Comparison of ENCODE assay signal across 26 cellular contexts in genomic region chr19:45739498-45740439, GRCh38. TPM values are rescaled to one million over a fixed set of nuclear protein-coding genes. Genes with fewer than 3 reads are reported as not detected.
DNase-seq lines count a peak whose midpoint lies in the region; ATAC-seq, FAIRE-seq and TF ChIP-seq lines count a peak whose summit lies in the region.
"Had no signal": no experiment of that assay in that cellular context is flagged by ENCODE, and none has a peak within 500 bp of the region (broad histone marks: within the 10 kb centered on the region; RNA-seq: fewer than 3 reads in every experiment).

No MANE protein-coding gene starts in this region.

- TF ChIP-seq POLR2A in GM12878 (IDR thresholded peaks at IDR 0.05; ENCODE audit: low read depth, low read length) = no peak

- no peak overlapping the region for H3K9ac ChIP-seq in GM12878 (ENCODE audit: control insufficient read depth, insufficient read depth, low read length)
- H3K9ac ChIP-seq: neural progenitor cell had no signal

- 65% methylated on average over 10 of the region's 10 CpGs for WGBS in GM12878 (ENCODE audit: insufficient coverage, insufficient replicate concordance, low lambda C conversion rate, missing lambda C conversion rate)

- FAIRE-seq in GM12878 (lab: Jason Lieb, UNC) = no peak

- H4K20me1 ChIP-seq in DOHH2 (ENCODE audit: control insufficient read depth, insufficient read depth, low read depth, low read length) (no peaks in the 10 kb centered on the region), GM12878 (ENCODE audit: control insufficient read depth, insufficient read depth) (no peaks in the 10 kb centered on the region)

- H3K36me3 ChIP-seq in DOHH2 (ENCODE audit: control insufficient read depth, low read length) (no peaks in the 10 kb centered on the region), GM12878 (ENCODE audit: control insufficient read depth in 2 of 2, insufficient read depth in 2 of 2, low read length in 1 of 2) (no peaks in the 10 kb centered on the region)
- H3K36me3 ChIP-seq: esophagus squamous epithelium, left lung, neural progenitor cell, spleen had no signal

- ATAC-seq in GM12878 (peak; percentile 73), HG02642 (IDR thresholded peaks at IDR 0.05; ENCODE audit: poor library complexity, unreplicated experiment) (no peak)
- ATAC-seq: left lung had no signal

- no peaks in the 10 kb centered on the region for H3K9me2 ChIP-seq in DOHH2 (replicated peaks; ENCODE audit: control insufficient read depth, low read length)

- H3K9me3 ChIP-seq in DOHH2 (ENCODE audit: control insufficient read depth, insufficient read depth, low read length) (no peaks in the 10 kb centered on the region), GM12878 (replicated peaks; ENCODE audit: control insufficient read depth, insufficient read depth, low read length) (no peaks in the 10 kb centered on the region)
- H3K9me3 ChIP-seq: esophagus squamous epithelium, left lung, spleen had no signal

- SMC1A ChIA-PET in GM12878 (lab: Charles Lee; ENCODE audit: uncharacterized antibody, unreplicated experiment) = no interaction called here

- no peak overlapping the region for H3K4me3 ChIP-seq in DOHH2 (ENCODE audit: low read length)
- H3K4me3 ChIP-seq in GM12878 = no peak overlapping the region
- H3K4me3 ChIP-seq: esophagus squamous epithelium, left lung, neural progenitor cell, spleen had no signal

- H3K4me1 ChIP-seq in DOHH2 (ENCODE audit: control insufficient read depth, low read length) (no peaks in the 10 kb centered on the region), GM12878 (ENCODE audit: control insufficient read depth, insufficient read depth, low read length) (no peaks in the 10 kb centered on the region)
- H3K4me1 ChIP-seq: esophagus squamous epithelium, left lung, neural progenitor cell had no signal

- H3K27ac ChIP-seq in DOHH2 (ENCODE audit: low read depth, low read length) (no peak overlapping the region), GM12878 (ENCODE audit: control insufficient read depth, insufficient read depth) (no peak overlapping the region)
- H3K27ac ChIP-seq: esophagus squamous epithelium, left lung, neural progenitor cell, spleen had no signal

- no peak for TF ChIP-seq EP300 in GM12878 (IDR thresholded peaks at IDR 0.05; ENCODE audit: borderline replicate concordance in 1 of 2, control insufficient read depth in 1 of 2, low read depth in 2 of 2, low read length in 2 of 2)

- peak overlapping the region; percentile 10; the same call in 1 of the 2 replicates for H3K4me2 ChIP-seq in DOHH2 (ENCODE audit: low read length)
- no peak overlapping the region for H3K4me2 ChIP-seq in GM12878 (ENCODE audit: control insufficient read depth, insufficient read depth)
- H3K4me2 ChIP-seq: neural progenitor cell had no signal

- H3K79me2 ChIP-seq in DOHH2 (ENCODE audit: control insufficient read depth, low read length) (no peaks in the 10 kb centered on the region), GM12878 (ENCODE audit: control insufficient read depth, insufficient read depth, low read length) (no peaks in the 10 kb centered on the region)

- no peak for TF ChIP-seq RAD21 in GM12878 (IDR thresholded peaks at IDR 0.05; ENCODE audit: insufficient read depth, low read depth, low read length)

- H3K27me3 ChIP-seq in DOHH2 (ENCODE audit: control insufficient read depth, low read length) (peaks cover 5% of the 10 kb centered on the region; the same call in 1 of the 2 replicates), GM12878 (replicated peaks in 1 of 2; ENCODE audit: control insufficient read depth in 2 of 2, insufficient read depth in 2 of 2, low read length in 1 of 2) (peaks cover 0 to 2% of the 10 kb centered on the region in 2 experiments; a peak in 2 of 4 replicates)
- H3K27me3 ChIP-seq: neural progenitor cell had no signal

- no peaks in the 10 kb centered on the region for H3F3A ChIP-seq in DOHH2 (ENCODE audit: control insufficient read depth, insufficient read depth)

- intact Hi-C loops in GM12878 (cut with micrococcal nuclease; ENCODE audit: unreplicated experiment) = no loop called here

- peak; percentile 49 for DNase-seq in KBM-7
- DNase-seq in OCI-M1 (lab: John Stamatoyannopoulos, UW) = peak; percentile 90
- DNase-seq in GM12878 (ENCODE audit: low read depth, low spot score) = no peak
- DNase-seq in NCI-H2196 treated with DMSO at 0.1 percent for 48 hours (lab: John Stamatoyannopoulos, UW; ENCODE audit: unreplicated experiment) = no peak
- DNase-seq in activated CD4-positive, alpha-beta T cell treated with anti-CD3 and anti-CD28 coated beads for 4 hours = no peak
- no peak for DNase-seq in stimulated activated CD4-positive, alpha-beta T cell treated with anti-CD3 and anti-CD28 coated beads, Interleukin-4, amount 100 ng/mL, for 1 hour
- DNase-seq: activated CD4-positive, alpha-beta T cell treated with anti-CD3 and anti-CD28 coated beads, Interleukin-2, amount 10 ng/mL, durations not matched to agents 24 days and 14 days; activated CD8-positive, alpha-beta memory T cell treated with anti-CD3 and anti-CD28 coated beads, Interleukin-2, amount 50 U/mL, for 4 hours; activated effector memory CD4-positive, alpha-beta T cell treated with anti-CD3 and anti-CD28 coated beads, Interleukin-2, amount 50 U/mL, for 16 hours; amniotic stem cell; caudate nucleus; effector CD4-positive, alpha-beta T cell; esophagus squamous epithelium; GOT3; left lung; NCI-H1417; NCI-H2171 treated with DMSO at 0.1 percent for 48 hours; NCI-H774; Right ventricle myocardium superior; spleen; T1000 had no signal

- TF ChIP-seq CTCF in DOHH2 (IDR thresholded peaks at IDR 0.05; ENCODE audit: low read depth, low read length, poor library complexity, severe bottlenecking) = no peak
- TF ChIP-seq CTCF in GM12878 (IDR thresholded peaks at IDR 0.05 in 2 of 3, conservative IDR thresholded peaks at IDR 0.05 in 1 of 3; ENCODE audit: control insufficient read depth in 2 of 3, extremely low read depth in 1 of 3, insufficient read depth in 1 of 3, low read depth in 3 of 3, low read length in 3 of 3) = no peak

- in situ Hi-C loops in KBM-7 (cut with MboI; ENCODE audit: low pct_unique_long_range_greater_than_20kb, low sequenced_read_pairs) (no loop called here), GM12878 (cut with MboI) (no loop called here)

- CTCF ChIA-PET in GM12878 (lab: Yijun Ruan, JAX) = interaction anchor here (1.0 to 1.4 kb wide), 3 partner anchors 14 to 46 kb away, joined by 3 read pairs; partner anchors contain the start of gene SIX5

- RAD21 ChIA-PET in GM12878 (lab: Charles Lee; ENCODE audit: unreplicated experiment) = interaction anchor here (1.0 to 1.4 kb wide), 2 partner anchors 9 to 30 kb away, joined by 3 read pairs; partner anchors contain the start of genes FBXO46 and SIX5

- POLR2A ChIA-PET in GM12878 (lab: Charles Lee) = interaction anchor here (0.7 kb wide), 1 partner anchor 29 kb away, joined by 3 read pairs; the partner anchor contains the start of gene SIX5

- no peak overlapping the region for H2AFZ ChIP-seq in GM12878 (ENCODE audit: control insufficient read depth, low read depth, low read length)
- H2AFZ ChIP-seq: neural progenitor cell had no signal

- BruUV-seq in GM12878 (replicated peaks; lab: Mats Ljungman, UMichigan) = no TSS peak

RNA-seq across cellular contexts. Expression of gene MEIOSIN, which starts 6.5 kb away (rescaled TPM):
- not detected in 2 replicates for total RNA-seq in GM12878 (2013; cell fraction: nucleolus; rRNA removed)
- total RNA-seq in GM12878 (2014; rRNA removed) (0.11 and 0.17 TPM in 2 replicates), GM12878 (2014; rRNA removed; fragmentation: Illumina TruSeq; extraction: Trizol) (not detected in 2 replicates), GM12878 (2021) (not detected in 2 replicates)
- polyA plus RNA-seq in GM12878 (2011; ENCODE audit: low read depth) = not detected
- polyA plus RNA-seq in GM12878 (2011; rRNA removed) (0.04 and 0.11 TPM in 2 replicates), GM12878 (2014; fragmentation: Illumina TruSeq; extraction: Trizol) (0.06 TPM in 1 of 2 replicates, not detected in the other), GM12878 (2014; fragmentation: Nextera tagmentation; extraction: Ambion mirVana) (not detected), GM12878 (2014; rRNA removed) (0.04 and 0.05 TPM in 2 replicates), GM12878 (2016; fragmentation: Nextera tagmentation; extraction: Ambion mirVana) (under 1 TPM; 0.19 to 0.66 TPM)
- 0.15 and 0.17 TPM in 2 replicates for polyA plus RNA-seq in GM12878 (2011; cell fraction: cytosol; rRNA removed)
- 0.15 and 0.16 TPM in 2 replicates for polyA plus RNA-seq in GM12878 (2011; cell fraction: nucleus; rRNA removed)
- 0.07 and 0.08 TPM in 2 replicates for polyA plus RNA-seq in GM12878 (2012)
- polyA minus RNA-seq in GM12878 (2011; rRNA and poly(A)+ RNA removed) = 0.10 and 0.15 TPM in 2 replicates
- polyA minus RNA-seq in GM12878 (2011; cell fraction: cytosol; rRNA and poly(A)+ RNA removed) = not detected in 2 replicates
- not detected in 2 replicates for polyA minus RNA-seq in GM12878 (2011; cell fraction: nucleus; rRNA and poly(A)+ RNA removed)
- total RNA-seq: activated CD4-positive, alpha-beta T cell treated with anti-CD3 and anti-CD28 coated beads, Interleukin-2, amount 10 ng/mL, durations not matched to agents 24 days and 14 days; esophagus squamous epithelium; glomerular endothelial cell; left lung; Right ventricle myocardium superior; spleen; temporal lobe had no signal

RNA-seq across cellular contexts. Expression of gene FBXO46, which starts 9.1 kb away (rescaled TPM):
- 42.3 and 45.5 TPM in 2 replicates for total RNA-seq in GM12878 (2013; cell fraction: nucleolus; rRNA removed)
- total RNA-seq in GM12878 (2014; rRNA removed) (23.6 and 26.4 TPM in 2 replicates), GM12878 (2014; rRNA removed; fragmentation: Illumina TruSeq; extraction: Trizol) (8.3 and 11.0 TPM in 2 replicates), GM12878 (2021) (50.4 and 61.5 TPM in 2 replicates)
- 8.0 TPM for polyA plus RNA-seq in GM12878 (2011; ENCODE audit: low read depth)
- polyA plus RNA-seq in GM12878 (2011; rRNA removed) (4.3 and 5.9 TPM in 2 replicates), GM12878 (2014; fragmentation: Illumina TruSeq; extraction: Trizol) (11.3 and 17.2 TPM in 2 replicates), GM12878 (2014; fragmentation: Nextera tagmentation; extraction: Ambion mirVana) (1 to 10 TPM; 2.5 to 7.1 TPM), GM12878 (2014; rRNA removed) (25.3 and 31.3 TPM in 2 replicates), GM12878 (2016; fragmentation: Nextera tagmentation; extraction: Ambion mirVana) (10 to 100 TPM; 16.1 to 28.8 TPM)
- 10.1 and 12.8 TPM in 2 replicates for polyA plus RNA-seq in GM12878 (2011; cell fraction: cytosol; rRNA removed)
- 23.3 and 70.0 TPM in 2 replicates for polyA plus RNA-seq in GM12878 (2011; cell fraction: nucleus; rRNA removed)
- polyA plus RNA-seq in GM12878 (2012) = 20.2 and 20.5 TPM in 2 replicates
- 6.6 and 15.0 TPM in 2 replicates for polyA minus RNA-seq in GM12878 (2011; rRNA and poly(A)+ RNA removed)
- 9.8 and 11.3 TPM in 2 replicates for polyA minus RNA-seq in GM12878 (2011; cell fraction: cytosol; rRNA and poly(A)+ RNA removed)
- 5.2 and 19.3 TPM in 2 replicates for polyA minus RNA-seq in GM12878 (2011; cell fraction: nucleus; rRNA and poly(A)+ RNA removed)

RNA-seq across cellular contexts. Expression of gene SIX5, which starts 29.3 kb away (rescaled TPM):
- total RNA-seq in GM12878 (2013; cell fraction: nucleolus; rRNA removed) = 5.6 and 6.7 TPM in 2 replicates
- total RNA-seq in GM12878 (2014; rRNA removed) (3.9 and 5.8 TPM in 2 replicates), GM12878 (2014; rRNA removed; fragmentation: Illumina TruSeq; extraction: Trizol) (2.7 TPM in 2 replicates), GM12878 (2021) (10.1 and 10.5 TPM in 2 replicates)
- 0.39 TPM for polyA plus RNA-seq in GM12878 (2011; ENCODE audit: low read depth)
- polyA plus RNA-seq in GM12878 (2011; rRNA removed) (0.66 and 2.3 TPM in 2 replicates), GM12878 (2014; fragmentation: Illumina TruSeq; extraction: Trizol) (1.2 and 3.3 TPM in 2 replicates), GM12878 (2014; fragmentation: Nextera tagmentation; extraction: Ambion mirVana) (not detected), GM12878 (2014; rRNA removed) (8.1 and 9.8 TPM in 2 replicates), GM12878 (2016; fragmentation: Nextera tagmentation; extraction: Ambion mirVana) (1 to 10 TPM; 1.9 to 2.3 TPM)
- polyA plus RNA-seq in GM12878 (2011; cell fraction: cytosol; rRNA removed) = 3.5 and 5.5 TPM in 2 replicates
- 25.1 and 25.5 TPM in 2 replicates for polyA plus RNA-seq in GM12878 (2011; cell fraction: nucleus; rRNA removed)
- 4.4 and 4.8 TPM in 2 replicates for polyA plus RNA-seq in GM12878 (2012)
- 1.0 and 2.6 TPM in 2 replicates for polyA minus RNA-seq in GM12878 (2011; rRNA and poly(A)+ RNA removed)
- 1.5 and 2.9 TPM in 2 replicates for polyA minus RNA-seq in GM12878 (2011; cell fraction: cytosol; rRNA and poly(A)+ RNA removed)
- polyA minus RNA-seq in GM12878 (2011; cell fraction: nucleus; rRNA and poly(A)+ RNA removed) = 4.0 and 7.3 TPM in 2 replicates

RNA-seq across cellular contexts. Expression of gene DMPK, which starts 42.5 kb away (rescaled TPM):
- 24.3 and 27.6 TPM in 2 replicates for total RNA-seq in GM12878 (2013; cell fraction: nucleolus; rRNA removed)
- 5.7 and 6.6 TPM in 2 replicates for total RNA-seq in GM12878 (2014; rRNA removed)
- total RNA-seq in GM12878 (2014; rRNA removed; fragmentation: Illumina TruSeq; extraction: Trizol) = 4.9 and 5.1 TPM in 2 replicates
- total RNA-seq in GM12878 (2021) = 26.7 and 33.6 TPM in 2 replicates
- 18.1 TPM for polyA plus RNA-seq in GM12878 (2011; ENCODE audit: low read depth)
- 3.9 and 5.4 TPM in 2 replicates for polyA plus RNA-seq in GM12878 (2011; rRNA removed)
- 5.1 and 8.4 TPM in 2 replicates for polyA plus RNA-seq in GM12878 (2011; cell fraction: cytosol; rRNA removed)
- 102 and 132 TPM in 2 replicates for polyA plus RNA-seq in GM12878 (2011; cell fraction: nucleus; rRNA removed)
- 21.5 and 29.6 TPM in 2 replicates for polyA plus RNA-seq in GM12878 (2012)
- polyA plus RNA-seq in GM12878 (2014; fragmentation: Illumina TruSeq; extraction: Trizol) = 4.0 and 7.6 TPM in 2 replicates
- polyA plus RNA-seq in GM12878 (2014; fragmentation: Nextera tagmentation; extraction: Ambion mirVana) = under 1 TPM; 0.60 to 0.84 TPM
- 27.8 and 35.4 TPM in 2 replicates for polyA plus RNA-seq in GM12878 (2014; rRNA removed)
- 1 to 10 TPM; 3.2 to 3.5 TPM for polyA plus RNA-seq in GM12878 (2016; fragmentation: Nextera tagmentation; extraction: Ambion mirVana)
- 4.6 and 15.0 TPM in 2 replicates for polyA minus RNA-seq in GM12878 (2011; rRNA and poly(A)+ RNA removed)
- 3.2 and 4.1 TPM in 2 replicates for polyA minus RNA-seq in GM12878 (2011; cell fraction: cytosol; rRNA and poly(A)+ RNA removed)
- polyA minus RNA-seq in GM12878 (2011; cell fraction: nucleus; rRNA and poly(A)+ RNA removed) = 8.1 and 21.7 TPM in 2 replicates

RNA-seq across cellular contexts. Expression of gene QPCTL, which starts 47.3 kb away (rescaled TPM):
- 10.1 and 11.3 TPM in 2 replicates for total RNA-seq in GM12878 (2013; cell fraction: nucleolus; rRNA removed)
- 17.5 and 19.4 TPM in 2 replicates for total RNA-seq in GM12878 (2014; rRNA removed)
- total RNA-seq in GM12878 (2014; rRNA removed; fragmentation: Illumina TruSeq; extraction: Trizol) = 6.9 and 7.6 TPM in 2 replicates
- 22.6 and 23.9 TPM in 2 replicates for total RNA-seq in GM12878 (2021)
- polyA plus RNA-seq in GM12878 (2011; ENCODE audit: low read depth) = 8.6 TPM
- 6.1 and 11.3 TPM in 2 replicates for polyA plus RNA-seq in GM12878 (2011; rRNA removed)
- 21.2 and 21.3 TPM in 2 replicates for polyA plus RNA-seq in GM12878 (2011; cell fraction: cytosol; rRNA removed)
- polyA plus RNA-seq in GM12878 (2011; cell fraction: nucleus; rRNA removed) = 61.2 and 61.4 TPM in 2 replicates
- polyA plus RNA-seq in GM12878 (2012) = 13.0 and 16.8 TPM in 2 replicates
- polyA plus RNA-seq in GM12878 (2014; fragmentation: Illumina TruSeq; extraction: Trizol) = 7.4 and 9.0 TPM in 2 replicates
- 1 to 10 TPM; 1.1 to 1.7 TPM for polyA plus RNA-seq in GM12878 (2014; fragmentation: Nextera tagmentation; extraction: Ambion mirVana)
- polyA plus RNA-seq in GM12878 (2014; rRNA removed) = 21.0 and 24.1 TPM in 2 replicates
- 10 to 100 TPM; 11.1 to 12.6 TPM for polyA plus RNA-seq in GM12878 (2016; fragmentation: Nextera tagmentation; extraction: Ambion mirVana)
- 9.5 and 15.0 TPM in 2 replicates for polyA minus RNA-seq in GM12878 (2011; rRNA and poly(A)+ RNA removed)
- 6.7 and 7.9 TPM in 2 replicates for polyA minus RNA-seq in GM12878 (2011; cell fraction: cytosol; rRNA and poly(A)+ RNA removed)
- polyA minus RNA-seq in GM12878 (2011; cell fraction: nucleus; rRNA and poly(A)+ RNA removed) = 9.9 and 10.3 TPM in 2 replicates

Comparison
In these comparisons a context has a peak if more than half of its experiments do, and no peak if none do; other contexts are left out.
1. DNase-seq: peak in KBM-7 (single experiment) and OCI-M1 (single experiment); none in GM12878 (single experiment), NCI-H2196 treated with DMSO at 0.1 percent for 48 hours (single experiment), activated CD4-positive, alpha-beta T cell treated with anti-CD3 and anti-CD28 coated beads for 4 hours (0 of 2) and stimulated activated CD4-positive, alpha-beta T cell treated with anti-CD3 and anti-CD28 coated beads, Interleukin-4, amount 100 ng/mL, for 1 hour (single experiment).